13 cellular contexts compared by ENCODE assay signal in genomic region chr10:29140991-29141390, GRCh38.
DNase-seq lines count a peak whose midpoint lies in the region; ATAC-seq and TF ChIP-seq lines count a peak whose summit lies in the region.
"Had no signal": no experiment of that assay in that cellular context is flagged by ENCODE, and none has a peak within 500 bp of the region (broad histone marks: within the 10 kb centered on the region; RNA-seq: fewer than 3 reads in every experiment).

No MANE protein-coding gene starts in this region.

- 0 out of 2 replicates have a peak overlapping the region, but pooled peaks have one; percentile 19 for H3K9ac ChIP-seq in IMR-90 (ENCODE audit: low read depth, low read length)
- no peak overlapping the region for H3K9ac ChIP-seq in Karpas-422 (ENCODE audit: low read length)

- TF ChIP-seq CTCF in AG09309 (IDR thresholded peaks at IDR 0.05; ENCODE audit: control insufficient read depth, insufficient read depth, low read depth, low read length, missing control alignments) (no peak), IMR-90 (conservative IDR thresholded peaks at IDR 0.05; ENCODE audit: low read depth, low read length) (no peak), brain microvascular endothelial cell (IDR thresholded peaks at IDR 0.05; ENCODE audit: low read depth, low read length, missing control alignments) (no peak)

- peak overlapping the region; percentile 52; the same call in 1 of the 2 replicates for H3K56ac ChIP-seq in IMR-90 (ENCODE audit: extremely low read depth, insufficient read depth, low read length)

- H2BK15ac ChIP-seq in IMR-90 (ENCODE audit: low read depth, low read length) = peak overlapping the region; percentile 79; the same call in 2 of the 3 replicates

- peak overlapping the region; percentile 61; the same call in 1 of the 2 replicates for H3K23ac ChIP-seq in IMR-90 (ENCODE audit: low read depth, low read length)

- H4K8ac ChIP-seq in IMR-90 (ENCODE audit: low read depth in 2 of 2, low read length in 2 of 2) = peak overlapping the region; percentile 94; a peak in 3 of 4 replicates

- peak overlapping the region; percentile 89 for H3K4ac ChIP-seq in IMR-90 (ENCODE audit: low read depth, low read length)

- H3K79me2 ChIP-seq in Karpas-422 (ENCODE audit: low read length) = no peaks in the 10 kb centered on the region

- H3K27ac ChIP-seq in IMR-90 (ENCODE audit: insufficient read depth, low read length) (peak overlapping the region; percentile 95), brain microvascular endothelial cell (peak overlapping the region; percentile 71), Karpas-422 (ENCODE audit: low read length) (no peak overlapping the region)

- no TSS peak for BruUV-seq in IMR-90 (replicated peaks; lab: Mats Ljungman, UMichigan)

- peak overlapping the region; percentile 92 for H4K91ac ChIP-seq in IMR-90 (ENCODE audit: insufficient read depth, low read depth, low read length)

- peak overlapping the region; percentile 93; the same call in 1 of the 2 replicates for H2AK5ac ChIP-seq in IMR-90 (ENCODE audit: low read depth, low read length)

- TF ChIP-seq RAD21 in IMR-90 (IDR thresholded peaks at IDR 0.05; ENCODE audit: low read length) = no peak

- H3K18ac ChIP-seq in IMR-90 (ENCODE audit: low read depth, low read length) = peak overlapping the region; percentile 88

- peaks cover 12% of the 10 kb centered on the region for H3K4me1 ChIP-seq in IMR-90 (ENCODE audit: control insufficient read depth, insufficient read depth, low read length)
- H3K4me1 ChIP-seq in Karpas-422 (ENCODE audit: low read length) = no peaks in the 10 kb centered on the region

- POLR2A ChIA-PET in IMR-90 (lab: Charles Lee; ENCODE audit: unreplicated experiment) = no interaction called here

- peak overlapping the region; percentile 97 for H2BK5ac ChIP-seq in IMR-90 (ENCODE audit: low read depth, low read length, poor library complexity, severe bottlenecking)

- no peak overlapping the region for H2AK9ac ChIP-seq in IMR-90 (replicated peaks; ENCODE audit: low read depth, low read length, poor library complexity)

- CTCF ChIA-PET in IMR-90 (lab: Yijun Ruan, JAX) = interaction anchor here (0.6 kb wide), 2 partner anchors 9 to 16 kb away, joined by 3 read pairs; no protein-coding TSS in a partner anchor

- peaks cover 4% of the 10 kb centered on the region; the same call in 1 of the 2 replicates for H3K9me1 ChIP-seq in IMR-90 (ENCODE audit: insufficient read depth, low read length)

- intact Hi-C loops in IMR-90 (cut with micrococcal nuclease) = no loop called here

- peak; percentile 82 for DNase-seq in AG09309 (ENCODE audit: low read depth)
- DNase-seq in IMR-90 = peak; percentile 92
- DNase-seq in brain microvascular endothelial cell = peak; percentile 88
- DNase-seq in kidney tubule cell (ENCODE audit: low spot score) = peak; percentile 83
- no peak for DNase-seq in DMS53 (lab: John Stamatoyannopoulos, UW)
- DNase-seq in Karpas-422 = no peak
- DNase-seq in NCI-H2227 treated with DMSO at 0.1 percent for 48 hours (lab: John Stamatoyannopoulos, UW) = no peak
- DNase-seq: activated CD8-positive, alpha-beta memory T cell treated with anti-CD3 and anti-CD28 coated beads for 24 hours; CD4-positive, CD25-positive, alpha-beta regulatory T cell; effector memory CD8-positive, alpha-beta T cell; NCI-H1092 treated with DMSO at 0.1 percent for 48 hours; stimulated activated naive B cell treated with anti-CD40 and anti-IgM and Interleukin-4, amounts not matched to agents 10 μg/mL and 1 μg/mL and 100 μg/mL, for 72 hours had no signal

- peak overlapping the region; percentile 75 for H2BK20ac ChIP-seq in IMR-90 (ENCODE audit: low read depth, low read length)

- in situ Hi-C loops in IMR-90 (cut with MboI; ENCODE audit: low sequenced_read_pairs) = no loop called here
- in situ Hi-C loops in brain microvascular endothelial cell (cut with HindIII; ENCODE audit: low pct_ligation_motif_present, low sequenced_read_pairs) = no loop called here

- ATAC-seq in IMR-90 (ENCODE audit: low read depth) (peak; percentile 91), GM21619 (IDR thresholded peaks at IDR 0.05; ENCODE audit: unreplicated experiment) (no peak)
- ATAC-seq: effector memory CD8-positive, alpha-beta T cell; stimulated activated naive B cell treated with anti-CD40 and anti-IgM and Interleukin-4, amounts not matched to agents 10 μg/mL and 1 μg/mL and 100 μg/mL, for 72 hours had no signal

- H3K9me2 ChIP-seq in Karpas-422 (replicated peaks; ENCODE audit: insufficient read depth, low read length) = no peaks in the 10 kb centered on the region

- H3K14ac ChIP-seq in IMR-90 (replicated peaks; ENCODE audit: low read depth, low read length) = peak overlapping the region; percentile 73

- no peaks in the 10 kb centered on the region for H3K27me3 ChIP-seq in IMR-90 (ENCODE audit: control insufficient read depth, insufficient read depth, low read length)
- H3K27me3 ChIP-seq in brain microvascular endothelial cell (replicated peaks) = no peaks in the 10 kb centered on the region
- no peaks in the 10 kb centered on the region for H3K27me3 ChIP-seq in Karpas-422 (ENCODE audit: low read length)

- H4K20me1 ChIP-seq in IMR-90 (ENCODE audit: insufficient read depth, low read length) (no peaks in the 10 kb centered on the region), Karpas-422 (ENCODE audit: insufficient read depth, low read depth, low read length) (no peaks in the 10 kb centered on the region)

- TF ChIP-seq POLR2A in IMR-90 (IDR thresholded peaks at IDR 0.05; ENCODE audit: low read depth, low read length) = no peak

- H3K9me3 ChIP-seq in IMR-90 (ENCODE audit: control insufficient read depth, insufficient read depth, low read length) = no peaks in the 10 kb centered on the region
- no peaks in the 10 kb centered on the region for H3K9me3 ChIP-seq in Karpas-422 (ENCODE audit: low read length)

- dilution Hi-C loops in IMR-90 (cut with HindIII; ENCODE audit: low sequenced_read_pairs, unreplicated experiment) = no loop called here

- no peaks in the 10 kb centered on the region for H3K79me1 ChIP-seq in IMR-90 (ENCODE audit: low read depth in 1 of 2, low read length in 2 of 2)

- H4K5ac ChIP-seq in IMR-90 (ENCODE audit: low read depth, low read length) = peak overlapping the region; percentile 84

- H3K36me3 ChIP-seq in IMR-90 (ENCODE audit: control insufficient read depth, insufficient read depth, low read length) (no peaks in the 10 kb centered on the region), brain microvascular endothelial cell (replicated peaks) (no peaks in the 10 kb centered on the region), Karpas-422 (ENCODE audit: insufficient read depth, low read length) (no peaks in the 10 kb centered on the region)

- no peak overlapping the region for H3K4me3 ChIP-seq in AG09309 (ENCODE audit: control insufficient read depth, low read depth, low read length)
- H3K4me3 ChIP-seq in IMR-90 (ENCODE audit: insufficient read depth, low read depth, low read length) = no peak overlapping the region
- no peak overlapping the region for H3K4me3 ChIP-seq in brain microvascular endothelial cell (ENCODE audit: low read depth, low read length)
- H3K4me3 ChIP-seq in Karpas-422 (ENCODE audit: low read length) = no peak overlapping the region

- H2BK120ac ChIP-seq in IMR-90 (ENCODE audit: low read depth, low read length) = peak overlapping the region; percentile 73

- no CpG with 5 or more reads among the region's 2 CpGs for WGBS in IMR-90 (ENCODE audit: extremely low coverage in 2 of 2, insufficient read length in 1 of 2), 2 experiments

- H3K4me2 ChIP-seq in IMR-90 (ENCODE audit: low read depth, low read length) (peak overlapping the region; percentile 26; the same call in 1 of the 2 replicates), Karpas-422 (ENCODE audit: low read depth, low read length, poor library complexity, severe bottlenecking) (no peak overlapping the region)

- H2AFZ ChIP-seq in IMR-90 (replicated peaks; ENCODE audit: low read length, poor library complexity) (peak overlapping the region; percentile 27), Karpas-422 (ENCODE audit: low read length) (no peak overlapping the region)

TF ChIP-seq in IMR-90, 13 proteins besides CTCF, POLR2A, EP300 and RAD21:
- no peak for TF ChIP-seq RCOR1 (IDR thresholded peaks at IDR 0.05; ENCODE audit: insufficient replicate concordance, low read length)
- no peak for TF ChIP-seq SMC3 (IDR thresholded peaks at IDR 0.05; ENCODE audit: low read depth, low read length)
- no peak for TF ChIP-seq FOS (IDR thresholded peaks at IDR 0.05; ENCODE audit: low read depth, low read length)
- TF ChIP-seq BHLHE40 (IDR thresholded peaks at IDR 0.05; ENCODE audit: low read depth, low read length) = no peak
- no peak for TF ChIP-seq MXI1 (IDR thresholded peaks at IDR 0.05; ENCODE audit: borderline replicate concordance, low read depth, low read length)
- TF ChIP-seq USF2 (IDR thresholded peaks at IDR 0.05; ENCODE audit: low read depth, low read length) = no peak
- TF ChIP-seq RFX5 (IDR thresholded peaks at IDR 0.05; ENCODE audit: low read depth, low read length) = no peak
- no peak for TF ChIP-seq CHD1 (IDR thresholded peaks at IDR 0.05; ENCODE audit: low read depth, low read length)
- TF ChIP-seq CEBPB (IDR thresholded peaks at IDR 0.05; ENCODE audit: low read depth, low read length) = no peak
- no peak; the same call in 1 of the 2 replicates for TF ChIP-seq MAFK (IDR thresholded peaks at IDR 0.05; ENCODE audit: low read depth, low read length)
- TF ChIP-seq ELK1 (IDR thresholded peaks at IDR 0.05; ENCODE audit: borderline replicate concordance, low read depth, low read length) = no peak
- TF ChIP-seq NFE2L2 (IDR thresholded peaks at IDR 0.05; ENCODE audit: low read depth, low read length) = no peak
- TF ChIP-seq MAZ (IDR thresholded peaks at IDR 0.05; ENCODE audit: borderline replicate concordance, low read depth, low read length) = no peak
TF ChIP-seq in IMR-90: peak in this region for 0.

Comparison
In these comparisons a context has a peak if more than half of its experiments do, and no peak if none do; other contexts are left out.
1. DNase-seq: peak in AG09309 (single experiment), IMR-90 (single experiment), brain microvascular endothelial cell (single experiment) and kidney tubule cell (single experiment); none in DMS53 (single experiment), Karpas-422 (single experiment) and NCI-H2227 treated with DMSO at 0.1 percent for 48 hours (single experiment).